Comparison of ENCODE assay signal across 24 cellular contexts in the genomic region with DNA sequence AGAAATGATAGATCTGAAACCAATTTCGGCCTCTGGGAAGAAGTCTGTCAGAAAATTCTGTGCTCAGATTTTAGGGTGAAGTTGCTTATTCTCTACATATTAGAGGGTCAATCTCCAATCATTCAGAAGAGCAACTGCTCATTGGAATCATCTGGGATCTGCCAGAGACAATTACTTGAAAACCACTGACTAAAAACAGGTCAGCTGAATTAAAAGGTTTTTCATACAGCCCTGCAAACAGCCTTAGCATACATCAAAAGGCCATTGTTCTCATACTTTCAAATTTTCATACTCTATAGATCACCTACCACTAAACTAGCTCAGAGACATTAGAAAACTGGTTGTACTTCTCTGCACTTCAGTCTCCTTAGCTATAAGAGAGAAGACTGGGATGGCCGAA.
"Had no signal": no experiment of that assay in that cellular context is flagged by ENCODE, and none has a peak within 500 bp of the region (broad histone marks: within the 10 kb centered on the region; RNA-seq: fewer than 3 reads in every experiment).

No MANE protein-coding gene starts in this region.

- H3K4me3 Mint-ChIP-seq: dendritic cell treated with granulocyte-macrophage colony-stimulating factor and Interleukin-4, amounts not matched to agents 40 ng/mL and 50 ng/mL, for 4 days; natural killer cell; stimulated activated naive CD8-positive, alpha-beta T cell treated with anti-CD3 and anti-CD28 coated beads, Interleukin-15, amount 100 ng/mL, for 72 hours had no signal

- H3K36me3 Mint-ChIP-seq: natural killer cell had no signal

- H3K27me3 Mint-ChIP-seq: dendritic cell treated with granulocyte-macrophage colony-stimulating factor and Interleukin-4, amounts not matched to agents 40 ng/mL and 50 ng/mL, for 4 days; stimulated activated naive CD8-positive, alpha-beta T cell treated with anti-CD3 and anti-CD28 coated beads, Interleukin-15, amount 100 ng/mL, for 72 hours had no signal

- H3K27me3 ChIP-seq: esophagus squamous epithelium, heart right ventricle, neutrophil, pancreas, right lobe of liver, suprapubic skin, transverse colon, upper lobe of right lung, uterus had no signal

- H3K27ac ChIP-seq: esophagus squamous epithelium, heart right ventricle, lower lobe of right lung, neutrophil, pancreas, right lobe of liver, suprapubic skin, transverse colon, upper lobe of right lung, uterus had no signal

- H3K4me3 ChIP-seq: esophagus squamous epithelium, heart right ventricle, lower lobe of right lung, pancreas, right lobe of liver, suprapubic skin, transverse colon, upper lobe of right lung, uterus had no signal

- H3K36me3 ChIP-seq: esophagus squamous epithelium, heart right ventricle, lower lobe of right lung, neutrophil, pancreas, right lobe of liver, suprapubic skin, transverse colon, upper lobe of right lung, uterus had no signal

- H3K9me3 ChIP-seq: esophagus squamous epithelium, lower lobe of right lung, neutrophil, pancreas, right lobe of liver, suprapubic skin, transverse colon, upper lobe of right lung, uterus had no signal

- ATAC-seq: heart right ventricle; left ventricle myocardium superior; lower lobe of right lung; natural killer cell; right lobe of liver; stimulated activated naive CD8-positive, alpha-beta T cell treated with anti-CD3 and anti-CD28 coated beads, Interleukin-15, amount 100 ng/mL, for 72 hours; upper lobe of right lung had no signal

- H3K4me1 Mint-ChIP-seq: natural killer cell; stimulated activated naive CD8-positive, alpha-beta T cell treated with anti-CD3 and anti-CD28 coated beads, Interleukin-15, amount 100 ng/mL, for 72 hours had no signal

- H3K27ac Mint-ChIP-seq: dendritic cell treated with granulocyte-macrophage colony-stimulating factor and Interleukin-4, amounts not matched to agents 40 ng/mL and 50 ng/mL, for 4 days; natural killer cell had no signal

- DNase-seq: effector CD8-positive, alpha-beta T cell; erythroblast; esophagus squamous epithelium; foreskin melanocyte; glutamatergic neuron; heart right ventricle; hippocampal formation; lower lobe of right lung; natural killer cell; pancreas; right lobe of liver; small intestine; stimulated activated CD4-positive, alpha-beta T cell treated with anti-CD3 and anti-CD28 coated beads, Interleukin-15, amount 100 ng/mL, for 24 hours; stimulated activated CD4-positive, alpha-beta T cell treated with anti-CD3 and anti-CD28 coated beads, Interleukin-4, amount 100 ng/mL, for 1 hour; stimulated activated CD8-positive, alpha-beta memory T cell treated with anti-CD3 and anti-CD28 coated beads, Interleukin-4, amount 100 ng/mL, for 48 hours; stimulated activated naive CD4-positive, alpha-beta T cell; stimulated activated naive CD8-positive, alpha-beta T cell treated with anti-CD3 and anti-CD28 coated beads, Interleukin-15, amount 100 ng/mL, for 72 hours; transverse colon; upper lobe of right lung; uterus had no signal

- H3K4me1 ChIP-seq: esophagus squamous epithelium, lower lobe of right lung, pancreas, right lobe of liver, uterus had no signal
